19 cellular contexts compared by ENCODE assay signal in the genomic region with DNA sequence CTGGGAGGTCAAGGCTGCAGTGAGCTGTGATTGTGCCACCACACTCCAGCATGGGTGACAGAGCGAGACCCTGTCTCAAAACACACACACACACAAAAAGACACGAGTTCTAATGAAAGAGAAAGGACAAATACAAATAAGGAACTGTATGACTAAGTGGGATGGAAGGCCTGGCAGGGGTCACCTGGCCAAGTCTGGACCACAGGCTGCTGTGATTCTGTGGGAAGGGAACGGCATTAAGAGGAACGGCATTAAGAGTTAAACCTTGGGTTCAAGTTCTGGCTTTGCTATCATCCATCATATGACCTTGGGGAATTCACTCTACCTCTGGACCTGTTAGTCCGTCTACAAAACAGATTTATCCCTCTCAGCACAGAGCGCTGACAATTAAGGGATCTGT. TPM values are rescaled to one million over a fixed set of nuclear protein-coding genes. Genes with fewer than 3 reads are reported as not detected.
A peak's percentile ranks its signal among the peaks of the same experiment; 100 is the strongest.
DNase-seq lines count a peak whose midpoint lies in the region; ATAC-seq and TF ChIP-seq lines count a peak whose summit lies in the region.
"Had no signal": no experiment of that assay in that cellular context is flagged by ENCODE, and none has a peak within 500 bp of the region (broad histone marks: within the 10 kb centered on the region; RNA-seq: fewer than 3 reads in every experiment).

No MANE protein-coding gene starts in this region.

- peaks cover 11% of the 10 kb centered on the region for H3K79me2 ChIP-seq in hepatocyte
- H3K79me2 ChIP-seq in OCI-LY7 (ENCODE audit: insufficient read depth, low read depth, low read length) = no peaks in the 10 kb centered on the region

- no peak overlapping the region for H4K91ac ChIP-seq in IMR-90 (ENCODE audit: insufficient read depth, low read depth, low read length)

- no peak overlapping the region for H3K4ac ChIP-seq in IMR-90 (ENCODE audit: low read depth, low read length)

- peaks cover 0 to 29% of the 10 kb centered on the region in 2 experiments; a peak in 2 of 4 replicates for H3K79me1 ChIP-seq in IMR-90 (ENCODE audit: low read depth in 1 of 2, low read length in 2 of 2)

- H3K4me2 ChIP-seq in IMR-90 (ENCODE audit: low read depth, low read length) (no peak overlapping the region), hepatocyte (no peak overlapping the region), OCI-LY7 (ENCODE audit: low read length) (no peak overlapping the region)

- H2BK20ac ChIP-seq in IMR-90 (ENCODE audit: low read depth, low read length) = peak overlapping the region; percentile 27

- no peak overlapping the region for H2AK9ac ChIP-seq in IMR-90 (replicated peaks; ENCODE audit: low read depth, low read length, poor library complexity)

- POLR2A ChIA-PET in IMR-90 (lab: Charles Lee; ENCODE audit: unreplicated experiment) = no interaction called here
- POLR2A ChIA-PET in OCI-LY7 (lab: Charles Lee) = no interaction called here

- H3K4me3 ChIP-seq in IMR-90 (ENCODE audit: insufficient read depth, low read depth, low read length) (no peak overlapping the region), hepatocyte (no peak overlapping the region), OCI-LY7 (ENCODE audit: low read depth, low read length, poor library complexity, severe bottlenecking) (no peak overlapping the region)
- H3K4me3 ChIP-seq: upper lobe of right lung had no signal

- no peak overlapping the region for H3K56ac ChIP-seq in IMR-90 (ENCODE audit: extremely low read depth, insufficient read depth, low read length)

- H3K4me1 ChIP-seq in IMR-90 (ENCODE audit: control insufficient read depth, insufficient read depth, low read length) (peaks cover 23% of the 10 kb centered on the region), hepatocyte (ENCODE audit: insufficient read depth) (peaks cover 22% of the 10 kb centered on the region), OCI-LY7 (ENCODE audit: insufficient read depth, low read length, poor library complexity, severe bottlenecking) (no peaks in the 10 kb centered on the region)
- H3K4me1 ChIP-seq: upper lobe of right lung had no signal

- no peak overlapping the region for H4K5ac ChIP-seq in IMR-90 (ENCODE audit: low read depth, low read length)

- TF ChIP-seq POLR2A in IMR-90 (IDR thresholded peaks at IDR 0.05; ENCODE audit: low read depth, low read length) = no peak

- H2BK15ac ChIP-seq in IMR-90 (ENCODE audit: low read depth, low read length) = no peak overlapping the region; the same call in 2 of the 3 replicates

- H4K20me1 ChIP-seq in IMR-90 (ENCODE audit: insufficient read depth, low read length) = no peaks in the 10 kb centered on the region; the same call in 1 of the 2 replicates
- no peaks in the 10 kb centered on the region for H4K20me1 ChIP-seq in hepatocyte (ENCODE audit: insufficient read depth, poor library complexity, severe bottlenecking)
- H4K20me1 ChIP-seq in OCI-LY7 (ENCODE audit: insufficient read depth, low read length) = no peaks in the 10 kb centered on the region

- H3K18ac ChIP-seq in IMR-90 (ENCODE audit: low read depth, low read length) = no peak overlapping the region

- peak overlapping the region; percentile 18; the same call in 1 of the 2 replicates for H2AK5ac ChIP-seq in IMR-90 (ENCODE audit: low read depth, low read length)

- H3K9me3 ChIP-seq in IMR-90 (ENCODE audit: control insufficient read depth, insufficient read depth, low read length) (no peaks in the 10 kb centered on the region), hepatocyte (ENCODE audit: low read depth) (no peaks in the 10 kb centered on the region), OCI-LY7 (ENCODE audit: low read length) (no peaks in the 10 kb centered on the region)
- H3K9me3 ChIP-seq: upper lobe of right lung had no signal

- H2AFZ ChIP-seq in IMR-90 (replicated peaks; ENCODE audit: low read length, poor library complexity) = peak overlapping the region; percentile 37
- H2AFZ ChIP-seq in hepatocyte = no peak overlapping the region
- H2AFZ ChIP-seq in OCI-LY7 (ENCODE audit: low read length) = no peak overlapping the region

- H4K8ac ChIP-seq in IMR-90 (ENCODE audit: low read depth in 2 of 2, low read length in 2 of 2) = no peak overlapping the region; a peak in 2 of 4 replicates

- ATAC-seq in IMR-90 (ENCODE audit: low read depth) = no peak
- ATAC-seq: activated CD4-positive, CD25-positive, alpha-beta regulatory T cell treated with anti-CD3 and anti-CD28 coated beads, Interleukin-2, amount 50 U/mL, for 24 hours; activated T-helper 17 cell treated with anti-CD3 and anti-CD28 coated beads, Interleukin-2, amount 50 U/mL, for 72 hours; T-helper 17 cell; upper lobe of right lung had no signal

- H2BK5ac ChIP-seq in IMR-90 (ENCODE audit: low read depth, low read length, poor library complexity, severe bottlenecking) = no peak overlapping the region

- TF ChIP-seq RAD21 in IMR-90 (IDR thresholded peaks at IDR 0.05; ENCODE audit: low read length) = no peak

- no peak overlapping the region for H2BK120ac ChIP-seq in IMR-90 (ENCODE audit: low read depth, low read length)

- no peak overlapping the region for H3K9ac ChIP-seq in IMR-90 (ENCODE audit: low read depth, low read length)

- H3K27me3 ChIP-seq in IMR-90 (ENCODE audit: control insufficient read depth, insufficient read depth, low read length) (no peaks in the 10 kb centered on the region), hepatocyte (no peaks in the 10 kb centered on the region)
- H3K27me3 ChIP-seq: upper lobe of right lung had no signal

- CTCF ChIA-PET in IMR-90 (lab: Yijun Ruan, JAX) = no interaction called here
- CTCF ChIA-PET in OCI-LY7 (lab: Charles Lee; ENCODE audit: unreplicated experiment) = no interaction called here

- no TSS peak for BruUV-seq in IMR-90 (replicated peaks; lab: Mats Ljungman, UMichigan)
- BruUV-seq in OCI-LY7 (replicated peaks; lab: Mats Ljungman, UMichigan) = no TSS peak

- no peak overlapping the region for H3K23ac ChIP-seq in IMR-90 (ENCODE audit: low read depth, low read length)

- intact Hi-C loops in IMR-90 (cut with micrococcal nuclease) = no loop called here
- intact Hi-C loops in OCI-LY7 (cut with micrococcal nuclease; ENCODE audit: unreplicated experiment) = no loop called here

- dilution Hi-C loops in IMR-90 (cut with HindIII; ENCODE audit: low sequenced_read_pairs, unreplicated experiment) = no loop called here

- DNase-seq in IMR-90 (no peak), astrocyte of the hippocampus (ENCODE audit: low read depth, low spot score) (peak; percentile 62), hepatocyte (ENCODE audit: low spot score) (no peak), NCI-H748 treated with DMSO at 0.1 percent for 48 hours (lab: John Stamatoyannopoulos, UW) (no peak), NCI-H345 (lab: John Stamatoyannopoulos, UW) (no peak), HuH-7.5 (ENCODE audit: low spot score) (no peak), OCI-LY7 (ENCODE audit: low spot score) (no peak)
- DNase-seq: activated CD4-positive, alpha-beta memory T cell treated with anti-CD3 and anti-CD28 coated beads for 36 hours; activated CD8-positive, alpha-beta memory T cell treated with anti-CD3 and anti-CD28 coated beads, Interleukin-2, amount 50 U/mL, for 48 hours; activated naive CD4-positive, alpha-beta T cell treated with anti-CD3 and anti-CD28 coated beads, Interleukin-2, amount 50 U/mL, for 16 hours; CD4-positive, alpha-beta T cell; GOT3; NCI-H1105; NCI-H526 treated with DMSO at 0.1 percent for 48 hours; stimulated activated CD4-positive, alpha-beta T cell treated with anti-CD3 and anti-CD28 coated beads, Interleukin-1b, Interleukin-23, amount 100 ng/mL, for 48 hours; T-helper 17 cell; upper lobe of right lung had no signal

- TF ChIP-seq CTCF in IMR-90 (conservative IDR thresholded peaks at IDR 0.05; ENCODE audit: low read depth, low read length) (no peak), hepatocyte (IDR thresholded peaks at IDR 0.05; ENCODE audit: poor library complexity) (no peak), OCI-LY7 (conservative IDR thresholded peaks at IDR 0.05; ENCODE audit: low read length) (no peak)

- H3K9me2 ChIP-seq in hepatocyte (replicated peaks; ENCODE audit: insufficient read depth) (no peaks in the 10 kb centered on the region), OCI-LY7 (ENCODE audit: insufficient read depth, low read length) (no peaks in the 10 kb centered on the region)

- H3K36me3 ChIP-seq in IMR-90 (ENCODE audit: control insufficient read depth, insufficient read depth, low read length) = peaks cover 2% of the 10 kb centered on the region; the same call in 1 of the 2 replicates
- H3K36me3 ChIP-seq in hepatocyte (replicated peaks; ENCODE audit: insufficient read depth, low read depth) = no peaks in the 10 kb centered on the region
- H3K36me3 ChIP-seq in OCI-LY7 (ENCODE audit: insufficient read depth, low read length) = no peaks in the 10 kb centered on the region
- H3K36me3 ChIP-seq: upper lobe of right lung had no signal

- in situ Hi-C loops in IMR-90 (cut with MboI; ENCODE audit: low sequenced_read_pairs) = no loop called here

- H3K9me1 ChIP-seq in IMR-90 (ENCODE audit: insufficient read depth, low read length) = peaks cover 32% of the 10 kb centered on the region

- WGBS in IMR-90 (ENCODE audit: extremely low coverage in 2 of 2, insufficient read length in 1 of 2), 2 experiments = no CpG with 5 or more reads among the region's 6 CpGs
- 82% methylated on average over 6 of the region's 6 CpGs for WGBS in hepatocyte (ENCODE audit: low lambda C conversion rate, missing lambda C conversion rate)

- peak overlapping the region; percentile 31; the same call in 1 of the 2 replicates for H3K14ac ChIP-seq in IMR-90 (replicated peaks; ENCODE audit: low read depth, low read length)

- H3K27ac ChIP-seq in IMR-90 (ENCODE audit: insufficient read depth, low read length) = no peak overlapping the region
- H3K27ac ChIP-seq in hepatocyte = peak overlapping the region; percentile 86
- no peak overlapping the region for H3K27ac ChIP-seq in OCI-LY7 (ENCODE audit: low read depth, low read length, poor library complexity, severe bottlenecking)
- H3K27ac ChIP-seq: upper lobe of right lung had no signal

TF ChIP-seq in IMR-90, 13 proteins besides CTCF, POLR2A, EP300 and RAD21 (continues in another document):
- TF ChIP-seq SMC3 (IDR thresholded peaks at IDR 0.05; ENCODE audit: low read depth, low read length) (no peak), MAZ (IDR thresholded peaks at IDR 0.05; ENCODE audit: borderline replicate concordance, low read depth, low read length) (no peak)

RNA-seq across cellular contexts. Expression of gene LRFN4, which starts 47.7 kb away (rescaled TPM):
- total RNA-seq in IMR-90 (2012; rRNA removed) = 6.1 and 7.8 TPM in 2 replicates
- 18.9 and 24.9 TPM in 2 replicates for polyA plus RNA-seq in IMR-90 (2012; rRNA removed)
- 13.7 and 28.5 TPM in 2 replicates for polyA plus RNA-seq in IMR-90 (2012; cell fraction: cytosol; rRNA removed)
- 33.5 and 98.4 TPM in 2 replicates for polyA plus RNA-seq in IMR-90 (2012; cell fraction: nucleus; rRNA removed; ENCODE audit: low replicate concordance)
- 12.5 and 15.8 TPM in 2 replicates for total RNA-seq in hepatocyte
- 14.3 and 30.2 TPM in 2 replicates for polyA plus RNA-seq in hepatocyte
- total RNA-seq in OCI-LY7 (2014; rRNA removed; shearing (Covaris generic)) = 27.2 and 33.9 TPM in 2 replicates
- 34.9 and 38.6 TPM in 2 replicates for total RNA-seq in OCI-LY7 (2022)

RNA-seq across cellular contexts. Expression of gene PC, which starts 53.6 kb away (rescaled TPM):
- 9.7 and 13.6 TPM in 2 replicates for total RNA-seq in IMR-90 (2012; rRNA removed)
- polyA plus RNA-seq in IMR-90 (2012; rRNA removed) = 15.7 and 20.9 TPM in 2 replicates
- polyA plus RNA-seq in IMR-90 (2012; cell fraction: cytosol; rRNA removed) = 15.5 and 27.2 TPM in 2 replicates
- polyA plus RNA-seq in IMR-90 (2012; cell fraction: nucleus; rRNA removed; ENCODE audit: low replicate concordance) = 65.9 and 77.6 TPM in 2 replicates
- 39.7 and 47.4 TPM in 2 replicates for total RNA-seq in hepatocyte
- 57.9 and 78.1 TPM in 2 replicates for polyA plus RNA-seq in hepatocyte
- 10.4 and 10.5 TPM in 2 replicates for total RNA-seq in OCI-LY7 (2014; rRNA removed; shearing (Covaris generic))
- total RNA-seq in OCI-LY7 (2022) = 12.7 and 17.0 TPM in 2 replicates
